ENCODE assay signal across 2 cellular contexts in the genomic region with DNA sequence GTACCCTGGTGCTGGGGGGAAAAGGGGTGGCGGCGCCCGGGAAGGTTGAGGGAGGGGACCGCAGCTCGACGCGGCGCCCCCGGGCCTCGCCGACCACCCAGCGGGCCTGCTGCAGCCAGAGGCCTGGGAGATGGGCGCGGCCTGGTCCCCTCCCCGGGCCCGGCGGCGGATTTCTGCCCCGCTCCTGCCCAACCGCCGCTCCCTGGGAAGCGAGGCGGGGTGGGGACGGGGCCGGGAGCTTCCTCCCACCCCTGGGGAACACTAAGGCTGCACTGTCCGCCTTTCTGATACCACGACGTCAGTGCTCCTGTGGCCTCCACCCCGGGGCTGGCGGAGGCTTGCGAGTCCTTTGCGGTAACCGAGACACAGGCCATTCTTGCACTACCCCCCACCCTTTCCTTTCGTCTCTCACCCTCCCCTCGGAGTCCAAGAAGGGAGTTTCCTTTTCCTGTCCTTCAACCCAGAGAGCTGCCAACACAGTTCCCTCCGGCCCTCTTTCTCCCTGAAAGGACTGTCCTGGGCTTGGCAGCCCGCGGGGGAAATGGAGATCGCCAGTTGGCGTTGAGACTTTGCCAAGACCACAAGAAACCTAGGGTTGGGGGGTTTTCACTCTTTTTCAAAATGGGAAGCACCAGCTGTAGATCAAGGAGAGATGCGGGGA.
TF ChIP-seq lines count a peak whose summit lies in the region.

No MANE protein-coding gene starts in this region.

TF ChIP-seq in IMR-90, 13 proteins besides CTCF, POLR2A, EP300 and RAD21:
- TF ChIP-seq RFX5 (IDR thresholded peaks at IDR 0.05; ENCODE audit: low read depth, low read length): no peak
- TF ChIP-seq MAFK (IDR thresholded peaks at IDR 0.05; ENCODE audit: low read depth, low read length): no peak
- TF ChIP-seq BHLHE40 (IDR thresholded peaks at IDR 0.05; ENCODE audit: low read depth, low read length): no peak
- no peak for TF ChIP-seq MXI1 (IDR thresholded peaks at IDR 0.05; ENCODE audit: borderline replicate concordance, low read depth, low read length)
- TF ChIP-seq, protein P1, sequence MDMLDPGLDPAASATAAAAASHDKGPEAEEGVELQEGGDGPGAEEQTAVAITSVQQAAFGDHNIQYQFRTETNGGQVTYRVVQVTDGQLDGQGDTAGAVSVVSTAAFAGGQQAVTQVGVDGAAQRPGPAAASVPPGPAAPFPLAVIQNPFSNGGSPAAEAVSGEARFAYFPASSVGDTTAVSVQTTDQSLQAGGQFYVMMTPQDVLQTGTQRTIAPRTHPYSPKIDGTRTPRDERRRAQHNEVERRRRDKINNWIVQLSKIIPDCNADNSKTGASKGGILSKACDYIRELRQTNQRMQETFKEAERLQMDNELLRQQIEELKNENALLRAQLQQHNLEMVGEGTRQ (IDR thresholded peaks at IDR 0.05; ENCODE audit: low read depth, low read length): no peak
- TF ChIP-seq, protein P2, sequence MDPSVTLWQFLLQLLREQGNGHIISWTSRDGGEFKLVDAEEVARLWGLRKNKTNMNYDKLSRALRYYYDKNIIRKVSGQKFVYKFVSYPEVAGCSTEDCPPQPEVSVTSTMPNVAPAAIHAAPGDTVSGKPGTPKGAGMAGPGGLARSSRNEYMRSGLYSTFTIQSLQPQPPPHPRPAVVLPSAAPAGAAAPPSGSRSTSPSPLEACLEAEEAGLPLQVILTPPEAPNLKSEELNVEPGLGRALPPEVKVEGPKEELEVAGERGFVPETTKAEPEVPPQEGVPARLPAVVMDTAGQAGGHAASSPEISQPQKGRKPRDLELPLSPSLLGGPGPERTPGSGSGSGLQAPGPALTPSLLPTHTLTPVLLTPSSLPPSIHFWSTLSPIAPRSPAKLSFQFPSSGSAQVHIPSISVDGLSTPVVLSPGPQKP (IDR thresholded peaks at IDR 0.05; ENCODE audit: borderline replicate concordance, low read depth, low read length): no peak
- no peak for TF ChIP-seq FOS (IDR thresholded peaks at IDR 0.05; ENCODE audit: low read depth, low read length)
- no peak for TF ChIP-seq SMC3 (IDR thresholded peaks at IDR 0.05; ENCODE audit: low read depth, low read length)
- TF ChIP-seq CEBPB (IDR thresholded peaks at IDR 0.05; ENCODE audit: low read depth, low read length): no peak
- no peak; the same call in 1 of the 2 replicates for TF ChIP-seq MAZ (IDR thresholded peaks at IDR 0.05; ENCODE audit: borderline replicate concordance, low read depth, low read length)
- TF ChIP-seq NFE2L2 (IDR thresholded peaks at IDR 0.05; ENCODE audit: low read depth, low read length): no peak
- TF ChIP-seq CHD1 (IDR thresholded peaks at IDR 0.05; ENCODE audit: low read depth, low read length): no peak
- TF ChIP-seq RCOR1 (IDR thresholded peaks at IDR 0.05; ENCODE audit: insufficient replicate concordance, low read length): no peak

TF ChIP-seq in K562, 482 proteins besides CTCF, POLR2A, EP300 and RAD21 (continues in another document):
- TF ChIP-seq ZBTB17 (CRISPR knock-in tag; IDR thresholded peaks at IDR 0.05) (no peak), SMARCA5 (IDR thresholded peaks at IDR 0.05) (no peak), MAFG (tag; conservative IDR thresholded peaks at IDR 0.05) (no peak), HOMEZ (CRISPR knock-in tag; IDR thresholded peaks at IDR 0.05) (no peak), ZNF311 (CRISPR knock-in tag; IDR thresholded peaks at IDR 0.05) (no peak), COPS2 (conservative IDR thresholded peaks at IDR 0.05) (no peak), FOXK1 (CRISPR knock-in tag; IDR thresholded peaks at IDR 0.05; ENCODE audit: borderline replicate concordance) (0 out of 2 replicates have a peak, but pooled peaks have one; percentile 62), ZBTB9 (CRISPR knock-in tag; IDR thresholded peaks at IDR 0.05) (no peak), ZNF324 (CRISPR knock-in tag; IDR thresholded peaks at IDR 0.05) (no peak), ZBTB40 (IDR thresholded peaks at IDR 0.05) (0 out of 2 replicates have a peak, but pooled peaks have one; percentile 47), ZBTB40 (CRISPR knock-in tag; IDR thresholded peaks at IDR 0.05) (no peak), ZNF224 (CRISPR knock-in tag; IDR thresholded peaks at IDR 0.05) (no peak), ELF1 (tag; IDR thresholded peaks at IDR 0.05) (no peak), TCFL5 (CRISPR knock-in tag; conservative IDR thresholded peaks at IDR 0.05) (no peak), SIN3A (IDR thresholded peaks at IDR 0.05; ENCODE audit: borderline replicate concordance in 2 of 2, control insufficient read depth in 1 of 2, low read depth in 2 of 2, low read length in 2 of 2) (0 out of 4 replicates have a peak, but pooled peaks of 1 of the 2 experiments have one; percentile 17), SIN3B (IDR thresholded peaks at IDR 0.05; ENCODE audit: low read depth) (no peak), ZNF695 (CRISPR knock-in tag; IDR thresholded peaks at IDR 0.05) (no peak), E2F8 (IDR thresholded peaks at IDR 0.05; ENCODE audit: low read depth, partially characterized antibody) (no peak), E4F1 (CRISPR knock-in tag; IDR thresholded peaks at IDR 0.05; ENCODE audit: borderline replicate concordance) (no peak), ZNF583 (CRISPR knock-in tag; IDR thresholded peaks at IDR 0.05) (no peak)
- TF ChIP-seq, protein P3, sequence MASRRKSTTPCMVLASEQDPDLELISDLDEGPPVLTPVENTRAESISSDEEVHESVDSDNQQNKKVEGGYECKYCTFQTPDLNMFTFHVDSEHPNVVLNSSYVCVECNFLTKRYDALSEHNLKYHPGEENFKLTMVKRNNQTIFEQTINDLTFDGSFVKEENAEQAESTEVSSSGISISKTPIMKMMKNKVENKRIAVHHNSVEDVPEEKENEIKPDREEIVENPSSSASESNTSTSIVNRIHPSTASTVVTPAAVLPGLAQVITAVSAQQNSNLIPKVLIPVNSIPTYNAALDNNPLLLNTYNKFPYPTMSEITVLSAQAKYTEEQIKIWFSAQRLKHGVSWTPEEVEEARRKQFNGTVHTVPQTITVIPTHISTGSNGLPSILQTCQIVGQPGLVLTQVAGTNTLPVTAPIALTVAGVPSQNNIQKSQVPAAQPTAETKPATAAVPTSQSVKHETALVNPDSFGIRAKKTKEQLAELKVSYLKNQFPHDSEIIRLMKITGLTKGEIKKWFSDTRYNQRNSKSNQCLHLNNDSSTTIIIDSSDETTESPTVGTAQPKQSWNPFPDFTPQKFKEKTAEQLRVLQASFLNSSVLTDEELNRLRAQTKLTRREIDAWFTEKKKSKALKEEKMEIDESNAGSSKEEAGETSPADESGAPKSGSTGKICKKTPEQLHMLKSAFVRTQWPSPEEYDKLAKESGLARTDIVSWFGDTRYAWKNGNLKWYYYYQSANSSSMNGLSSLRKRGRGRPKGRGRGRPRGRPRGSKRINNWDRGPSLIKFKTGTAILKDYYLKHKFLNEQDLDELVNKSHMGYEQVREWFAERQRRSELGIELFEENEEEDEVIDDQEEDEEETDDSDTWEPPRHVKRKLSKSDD (conservative IDR thresholded peaks at IDR 0.05; ENCODE audit: low read length): no peak
